ENCODE assay signal across 8 cellular contexts in genomic region chr1:204288061-204288588, GRCh38.
DNase-seq lines count a peak whose midpoint lies in the region; ATAC-seq and TF ChIP-seq lines count a peak whose summit lies in the region.

No MANE protein-coding gene starts in this region.

- H3K9me3 ChIP-seq in SK-N-SH (no peaks in the 10 kb centered on the region), iPS-18a (ENCODE audit: control insufficient read depth, low read depth, low read length) (no peaks in the 10 kb centered on the region)

- H3K27ac ChIP-seq in SK-N-SH (ENCODE audit: low read depth in 2 of 2, low read length in 1 of 2) (peak overlapping the region in 1 of 2 experiments; percentile 98; a peak in 2 of 4 replicates), iPS-18a (ENCODE audit: low read length) (no peak overlapping the region), substantia nigra (ENCODE audit: low read depth, low read length, poor library complexity, severe bottlenecking) (peak overlapping the region; percentile 33)

- peak overlapping the region in 1 of 2 experiments; percentile 54; a peak in 2 of 4 replicates for H3K4me3 ChIP-seq in SK-N-SH (ENCODE audit: low read depth in 2 of 2, low read length in 1 of 2)
- H3K4me3 ChIP-seq in iPS-18a (ENCODE audit: low read length), result peak overlapping the region; percentile 42

- ATAC-seq in HG03045 (IDR thresholded peaks at IDR 0.05; ENCODE audit: unreplicated experiment), result no peak

- H3F3A ChIP-seq in SK-N-SH (replicated peaks; ENCODE audit: insufficient read depth), result peaks cover 3% of the 10 kb centered on the region

- CTCF ChIA-PET in SK-N-SH (lab: Yijun Ruan, JAX), result interaction anchor here (0.9 to 16.9 kb wide), 8 partner anchors 11 to 110 kb away, joined by 3 to 258 read pairs (median 4); partner anchors contain the start of gene PLEKHA6

- TF ChIP-seq RAD21 in SK-N-SH (IDR thresholded peaks at IDR 0.05; ENCODE audit: low read length), result peak; percentile 23; the same call in 1 of the 2 replicates

- no peak for TF ChIP-seq CTCF in SK-N-SH (IDR thresholded peaks at IDR 0.05)
- no peak for TF ChIP-seq CTCF in GM20000 (IDR thresholded peaks at IDR 0.05; ENCODE audit: extremely low read depth, missing control alignments)

- no peak overlapping the region for H3K4me2 ChIP-seq in SK-N-SH

- H3K36me3 ChIP-seq in SK-N-SH (replicated peaks in 1 of 2; ENCODE audit: control insufficient read depth in 1 of 2, insufficient read depth in 2 of 2, low read length in 1 of 2) (peaks cover 0 to 2% of the 10 kb centered on the region in 2 experiments), iPS-18a (ENCODE audit: control insufficient read depth, low read depth, low read length) (no peaks in the 10 kb centered on the region)

- POLR2A ChIA-PET in SK-N-SH (lab: Yijun Ruan, JAX), result interaction anchor here (0.7 to 8.8 kb wide), 10 partner anchors 9 to 70 kb away, joined by 3 to 70 read pairs (median 8); partner anchors contain the start of gene PLEKHA6

- H2AFZ ChIP-seq in SK-N-SH (ENCODE audit: low read depth), result no peak overlapping the region

- 15% methylated on average over 4 of the region's 8 CpGs for WGBS in SK-N-SH (ENCODE audit: low lambda C conversion rate)

- H4K20me1 ChIP-seq in SK-N-SH (ENCODE audit: insufficient read depth), result no peaks in the 10 kb centered on the region

- DNase-seq in NCI-H748 (lab: John Stamatoyannopoulos, UW; ENCODE audit: unreplicated experiment) (peak; percentile 32), NCI-H748 treated with DMSO at 0.1 percent for 48 hours (lab: John Stamatoyannopoulos, UW) (no peak), SK-N-SH (peak; percentile 68), substantia nigra (lab: John Stamatoyannopoulos, UW) (peak in 1 of 49 donors; percentile 86), GM20000 (ENCODE audit: low spot score) (no peak)
- DNase-seq in stimulated activated CD4-positive, alpha-beta T cell treated with anti-CD3 and anti-CD28 coated beads, Interleukin-15, amount 100 ng/mL, for 24 hours, result no peak

- H3K9ac ChIP-seq in SK-N-SH (no peak overlapping the region), iPS-18a (ENCODE audit: low read length) (no peak overlapping the region)

- H3K9me2 ChIP-seq in SK-N-SH, result no peaks in the 10 kb centered on the region

- H3K27me3 ChIP-seq in SK-N-SH (ENCODE audit: insufficient read depth) (peaks cover 21% of the 10 kb centered on the region), iPS-18a (ENCODE audit: control insufficient read depth, insufficient read depth, low read length) (no peaks in the 10 kb centered on the region)

- no peaks in the 10 kb centered on the region for H3K79me2 ChIP-seq in SK-N-SH (ENCODE audit: insufficient read depth)

- H3K4me1 ChIP-seq in SK-N-SH (ENCODE audit: control insufficient read depth in 1 of 2, insufficient read depth in 2 of 2, low read depth in 1 of 2, low read length in 1 of 2) (peaks cover 0 to 54% of the 10 kb centered on the region in 2 experiments; a peak in 2 of 4 replicates), iPS-18a (ENCODE audit: control insufficient read depth, low read depth, low read length) (peaks cover 24% of the 10 kb centered on the region)

- peak in 1 of 2 experiments; percentile 56; a peak in 1 of 4 replicates for TF ChIP-seq EP300 in SK-N-SH (IDR thresholded peaks at IDR 0.05; ENCODE audit: borderline replicate concordance in 1 of 2, low read depth in 1 of 2, low read length in 1 of 2)

TF ChIP-seq in SK-N-SH, 30 proteins besides CTCF, POLR2A, EP300 and RAD21:
- TF ChIP-seq NFIC (IDR thresholded peaks at IDR 0.05; ENCODE audit: borderline replicate concordance) (peak; percentile 48; the same call in 1 of the 2 replicates), SMC3 (IDR thresholded peaks at IDR 0.05; ENCODE audit: low read depth, low read length) (0 out of 2 replicates have a peak, but pooled peaks have one; percentile 14), REST (IDR thresholded peaks at IDR 0.05; ENCODE audit: low read depth, low read length) (no peak), MXI1 (IDR thresholded peaks at IDR 0.05; ENCODE audit: low read depth, low read length) (peak; percentile 90), MAX (IDR thresholded peaks at IDR 0.05; ENCODE audit: low read depth) (no peak), GATA2 (CRISPR knock-in tag; IDR thresholded peaks at IDR 0.05) (peak; percentile 50; the same call in 1 of the 2 replicates), RCOR1 (IDR thresholded peaks at IDR 0.05; ENCODE audit: low read length) (peak; percentile 54; the same call in 1 of the 2 replicates)

Comparison
In these comparisons a context has a peak if more than half of its experiments do, and no peak if none do; other contexts are left out.
1. DNase-seq: peak in NCI-H748 (single experiment) and SK-N-SH (single experiment); none in NCI-H748 treated with DMSO at 0.1 percent for 48 hours (single experiment), GM20000 (single experiment) and stimulated activated CD4-positive, alpha-beta T cell treated with anti-CD3 and anti-CD28 coated beads, Interleukin-15, amount 100 ng/mL, for 24 hours (single experiment).